Comparison of ENCODE assay signal across 4 cellular contexts in genomic region chr5:113800686-113801085, GRCh38.
"Had no signal": no experiment of that assay in that cellular context is flagged by ENCODE, and none has a peak within 500 bp of the region (broad histone marks: within the 10 kb centered on the region; RNA-seq: fewer than 3 reads in every experiment).

No MANE protein-coding gene starts in this region.

- ATAC-seq: HepG2, K562 had no signal

- H3K27ac ChIP-seq: HL-60 had no signal

- H3K4me3 ChIP-seq: K562 had no signal

- DNase-seq: IMR-90 had no signal
